Comparison of ENCODE assay signal across 30 cellular contexts in the genomic region with DNA sequence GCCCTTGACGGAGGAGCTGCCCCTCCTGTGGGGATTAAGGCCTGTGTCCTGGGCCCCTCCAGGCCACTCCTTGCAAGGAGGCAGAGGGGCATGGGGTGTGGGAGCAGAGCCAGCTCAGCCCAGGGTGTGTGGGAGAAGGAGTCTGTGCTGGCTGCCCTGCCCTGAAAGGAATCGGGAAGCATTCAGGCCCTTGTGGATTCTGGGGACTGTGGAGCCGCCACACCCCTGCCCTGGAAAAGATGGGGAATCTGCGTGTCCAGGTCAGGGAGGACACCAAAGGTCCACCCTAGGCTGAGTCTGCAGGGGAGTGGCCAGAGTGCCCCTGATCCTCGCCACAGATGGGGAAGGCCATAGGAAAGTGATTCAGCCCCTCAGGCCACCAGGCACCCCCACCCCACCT. TPM values are rescaled to one million over a fixed set of nuclear protein-coding genes. Genes with fewer than 3 reads are reported as not detected.
"Had no signal": no experiment of that assay in that cellular context is flagged by ENCODE, and none has a peak within 500 bp of the region (broad histone marks: within the 10 kb centered on the region; RNA-seq: fewer than 3 reads in every experiment).

No MANE protein-coding gene starts in this region.

- ATAC-seq: activated naive CD4-positive, alpha-beta T cell treated with anti-CD3 and anti-CD28 coated beads, Interleukin-2, amount 50 U/mL, for 72 hours; activated T-cell treated with anti-CD3 and anti-CD28 coated beads, Interleukin-2, amount 50 U/mL, for 72 hours; esophagus mucosa; mucosa of descending colon; psoas muscle; right cardiac atrium had no signal

- DNase-seq: activated CD8-positive, alpha-beta memory T cell treated with anti-CD3 and anti-CD28 coated beads, Interleukin-2, amount 50 U/mL, for 48 hours; activated gamma-delta T cell; activated T-cell treated with anti-CD3 and anti-CD28 coated beads, Interleukin-2, amount 50 U/mL, for 72 hours; brain microvascular endothelial cell; central memory CD4-positive, alpha-beta T cell; effector memory CD4-positive, alpha-beta T cell; foreskin melanocyte; glutamatergic neuron; immature natural killer cell; mesenchymal stem cell; psoas muscle; stimulated activated CD4-positive, alpha-beta T cell treated with anti-CD3 and anti-CD28 coated beads, Interleukin-1b, Interleukin-23, amount 100 ng/mL, for 48 hours; substantia nigra; T-helper 9 cell had no signal

- H3K27ac Mint-ChIP-seq: activated naive CD4-positive, alpha-beta T cell treated with anti-CD3 and anti-CD28 coated beads, Interleukin-2, amount 50 U/mL, for 72 hours; activated T-cell treated with anti-CD3 and anti-CD28 coated beads, Interleukin-2, amount 50 U/mL, for 72 hours; immature natural killer cell; stimulated activated naive CD8-positive, alpha-beta T cell treated with anti-CD3 and anti-CD28 coated beads, Interleukin-15, Interleukin-2, amounts not matched to agents 100 ng/mL and 50 ng/mL, for 24 hours had no signal

- H3K4me3 ChIP-seq: adrenal gland, ascending aorta, hepatocyte, mucosa of descending colon, psoas muscle, skin epidermis, tibial artery had no signal

- H3K36me3 Mint-ChIP-seq: activated naive CD4-positive, alpha-beta T cell treated with anti-CD3 and anti-CD28 coated beads, Interleukin-2, amount 50 U/mL, for 72 hours; immature natural killer cell had no signal

- H3K4me3 Mint-ChIP-seq: activated T-cell treated with anti-CD3 and anti-CD28 coated beads, Interleukin-2, amount 50 U/mL, for 72 hours; immature natural killer cell; neural crest cell; stimulated activated naive CD8-positive, alpha-beta T cell treated with anti-CD3 and anti-CD28 coated beads, Interleukin-15, Interleukin-2, amounts not matched to agents 100 ng/mL and 50 ng/mL, for 24 hours had no signal

- H3K27me3 ChIP-seq: ascending aorta, brain microvascular endothelial cell, tibial artery had no signal

- H3K36me3 ChIP-seq: adrenal gland, brain microvascular endothelial cell, tibial artery had no signal

- H3K4me1 ChIP-seq: adrenal gland, ascending aorta, psoas muscle, tibial artery had no signal

- H2AFZ ChIP-seq: hepatocyte had no signal

- H3K4me2 ChIP-seq: hepatocyte had no signal

- H3K4me1 Mint-ChIP-seq: immature natural killer cell had no signal

- H3K9me3 ChIP-seq: adrenal gland, ascending aorta, mucosa of descending colon, psoas muscle, tibial artery had no signal

- H3K27ac ChIP-seq: adrenal gland, ascending aorta, brain microvascular endothelial cell, hepatocyte, psoas muscle, skin epidermis, tibial artery had no signal

RNA-seq across cellular contexts. Expression of a gene that starts 16.5 kb away (rescaled TPM):
- total RNA-seq: dermis microvascular lymphatic vessel endothelial cell, endothelial cell of umbilical vein had no signal
- polyA plus RNA-seq: endothelial cell of umbilical vein had no signal

RNA-seq across cellular contexts. Expression of a gene that starts 31.2 kb away (rescaled TPM):
- total RNA-seq: activated naive CD4-positive, alpha-beta T cell treated with anti-CD3 and anti-CD28 coated beads, Interleukin-2, amount 50 U/mL, for 72 hours; activated T-cell treated with anti-CD3 and anti-CD28 coated beads, Interleukin-2, amount 50 U/mL, for 72 hours; adrenal gland; ascending aorta; dermis microvascular lymphatic vessel endothelial cell; endothelial cell of umbilical vein; esophagus mucosa; hepatocyte; lower leg skin; mucosa of descending colon; neural crest cell; osteocyte; psoas muscle; right cardiac atrium; T-helper 1 cell treated with Interleukin-12 subunit alpha and Interleukin-12 subunit beta and Interleukin-4 antibody, amounts not matched to agents 30 ng/mL and 1 ng/mL, for 36 hours had no signal
- polyA plus RNA-seq: adrenal gland, endothelial cell of umbilical vein, hepatocyte, immature natural killer cell, psoas muscle, right cardiac atrium had no signal
